26 cellular contexts compared by ENCODE assay signal in genomic region chr11:119888119-119888518, GRCh38.
DNase-seq lines count a peak whose midpoint lies in the region; ATAC-seq and TF ChIP-seq lines count a peak whose summit lies in the region.
"Had no signal": no experiment of that assay in that cellular context is flagged by ENCODE, and none has a peak within 500 bp of the region (broad histone marks: within the 10 kb centered on the region; RNA-seq: fewer than 3 reads in every experiment).

No MANE protein-coding gene starts in this region.

- H3K4me1 ChIP-seq in HEK293 (ENCODE audit: control insufficient read depth, insufficient read depth, low read length): no peaks in the 10 kb centered on the region; the same call in 1 of the 2 replicates
- H3K4me1 ChIP-seq in spleen: no peaks in the 10 kb centered on the region
- H3K4me1 ChIP-seq in stomach: no peaks in the 10 kb centered on the region
- H3K4me1 ChIP-seq: adrenal gland, gastrocnemius medialis, sigmoid colon, testis, uterus had no signal

- WGBS in spleen, 5 donors: 34 to 53% (median 51%) methylated on average over 5 of the region's 5 CpGs
- WGBS in stomach, 5 donors: 65 to 74% (median 72%) methylated on average over 5 of the region's 5 CpGs

- intact Hi-C loops in spleen (cut with DNase I; ENCODE audit: low total_unique reads) (no loop called here), stomach (cut with DNase I; ENCODE audit: low total_unique reads) (no loop called here)

- CTCF ChIA-PET in HEK293 (lab: Yijun Ruan, JAX): no interaction called here

- H3K27ac ChIP-seq in HEK293 (ENCODE audit: extremely low read depth, low read depth, low read length) (no peak overlapping the region), spleen (no peak overlapping the region), stomach (no peak overlapping the region)
- H3K27ac ChIP-seq: adrenal gland, gastrocnemius medialis, PC-9, sigmoid colon, testis, uterus had no signal

- H3K9me3 ChIP-seq in HEK293 (ENCODE audit: control insufficient read depth, insufficient read depth, low read depth, low read length) (no peaks in the 10 kb centered on the region), spleen (no peaks in the 10 kb centered on the region), stomach (no peaks in the 10 kb centered on the region)
- H3K9me3 ChIP-seq: adrenal gland, gastrocnemius medialis, sigmoid colon, testis, uterus had no signal

- POLR2A ChIA-PET in HEK293 (lab: Yijun Ruan, JAX): no interaction called here

- H3K27me3 ChIP-seq in spleen (replicated peaks in 1 of 7) (peaks cover 0 to 68% (median 0%) of the 10 kb centered on the region in 7 donors), stomach (peaks cover 0 to 29% (median 0%) of the 10 kb centered on the region in 3 donors)
- H3K27me3 ChIP-seq: adrenal gland, testis, uterus had no signal

- TF ChIP-seq POLR2A in spleen (IDR thresholded peaks at IDR 0.05) (no peak), stomach (IDR thresholded peaks at IDR 0.05) (no peak)

- H3K36me3 ChIP-seq in HEK293 (ENCODE audit: control insufficient read depth in 2 of 2, insufficient read depth in 1 of 2, low read length in 2 of 2) (no peaks in the 10 kb centered on the region), spleen (no peaks in the 10 kb centered on the region), stomach (no peaks in the 10 kb centered on the region)
- H3K36me3 ChIP-seq: adrenal gland, gastrocnemius medialis, sigmoid colon, uterus had no signal

- TF ChIP-seq CTCF in HEK293 (tag by site-specific recombination; IDR thresholded peaks at IDR 0.05): no peak
- no peak for TF ChIP-seq CTCF in spleen (IDR thresholded peaks at IDR 0.05 in 8 of 11, conservative IDR thresholded peaks at IDR 0.05 in 3 of 11)
- TF ChIP-seq CTCF in stomach (IDR thresholded peaks at IDR 0.05): no peak

- DNase-seq in NOMO-1 (lab: John Stamatoyannopoulos, UW; ENCODE audit: unreplicated experiment in 2 of 2): peak; percentile 1 to 5
- DNase-seq in NOMO-1 treated with dmso at 0.1 percent for 144 hours (lab: John Stamatoyannopoulos, UW; ENCODE audit: unreplicated experiment): no peak
- peak; percentile 25 for DNase-seq in NOMO-1 treated with DMSO at 0.1 percent for 48 hours (lab: John Stamatoyannopoulos, UW; ENCODE audit: unreplicated experiment)
- DNase-seq in spleen: peak; percentile 50
- DNase-seq in stomach: no peak
- DNase-seq in GDM1 (lab: John Stamatoyannopoulos, UW): no peak
- DNase-seq: activated CD4-positive, alpha-beta T cell treated with anti-CD3 and anti-CD28 coated beads for 48 hours; activated T-cell treated with anti-CD3 and anti-CD28 coated beads, Interleukin-2, amount 50 U/mL, for 4 hours; adrenal gland; CD8-positive, alpha-beta T cell; DMS153; gastrocnemius medialis; hippocampal formation; left cardiac atrium; NCI-H2029; NCI-H226; NCI-H774; PC-9; SHP77; sigmoid colon; stimulated activated naive CD4-positive, alpha-beta T cell; testis; uterus had no signal

- no peak for ATAC-seq in HG02840 (IDR thresholded peaks at IDR 0.05; ENCODE audit: low FRiP score, unreplicated experiment)
- ATAC-seq: activated T-cell treated with anti-CD3 and anti-CD28 coated beads, Interleukin-2, amount 50 U/mL, for 4 hours; CD8-positive, alpha-beta T cell; gastrocnemius medialis; HCT116; left cardiac atrium had no signal

- TF ChIP-seq EP300 in stomach (IDR thresholded peaks at IDR 0.05): no peak

- H3K4me3 ChIP-seq in HEK293 (ENCODE audit: low read depth, low read length) (no peak overlapping the region), spleen (no peak overlapping the region), stomach (no peak overlapping the region)
- H3K4me3 ChIP-seq: adrenal gland, gastrocnemius medialis, PC-9, sigmoid colon, testis, uterus had no signal

TF ChIP-seq in HEK293, 187 proteins besides CTCF, POLR2A, EP300 and RAD21 (continues in another document):
- TF ChIP-seq, protein P1, sequence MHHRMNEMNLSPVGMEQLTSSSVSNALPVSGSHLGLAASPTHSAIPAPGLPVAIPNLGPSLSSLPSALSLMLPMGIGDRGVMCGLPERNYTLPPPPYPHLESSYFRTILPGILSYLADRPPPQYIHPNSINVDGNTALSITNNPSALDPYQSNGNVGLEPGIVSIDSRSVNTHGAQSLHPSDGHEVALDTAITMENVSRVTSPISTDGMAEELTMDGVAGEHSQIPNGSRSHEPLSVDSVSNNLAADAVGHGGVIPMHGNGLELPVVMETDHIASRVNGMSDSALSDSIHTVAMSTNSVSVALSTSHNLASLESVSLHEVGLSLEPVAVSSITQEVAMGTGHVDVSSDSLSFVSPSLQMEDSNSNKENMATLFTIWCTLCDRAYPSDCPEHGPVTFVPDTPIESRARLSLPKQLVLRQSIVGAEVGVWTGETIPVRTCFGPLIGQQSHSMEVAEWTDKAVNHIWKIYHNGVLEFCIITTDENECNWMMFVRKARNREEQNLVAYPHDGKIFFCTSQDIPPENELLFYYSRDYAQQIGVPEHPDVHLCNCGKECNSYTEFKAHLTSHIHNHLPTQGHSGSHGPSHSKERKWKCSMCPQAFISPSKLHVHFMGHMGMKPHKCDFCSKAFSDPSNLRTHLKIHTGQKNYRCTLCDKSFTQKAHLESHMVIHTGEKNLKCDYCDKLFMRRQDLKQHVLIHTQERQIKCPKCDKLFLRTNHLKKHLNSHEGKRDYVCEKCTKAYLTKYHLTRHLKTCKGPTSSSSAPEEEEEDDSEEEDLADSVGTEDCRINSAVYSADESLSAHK (tag by site-specific recombination; IDR thresholded peaks at IDR 0.05): peak; percentile 79
- no peak for TF ChIP-seq SETDB1 (IDR thresholded peaks at IDR 0.05; ENCODE audit: insufficient read length, low read length)
- TF ChIP-seq ZNF211 (tag by site-specific recombination; IDR thresholded peaks at IDR 0.05; ENCODE audit: low read depth): no peak
- 0 out of 2 replicates have a peak, but pooled peaks have one; percentile 58 for TF ChIP-seq HOXD13 (CRISPR knock-in tag; IDR thresholded peaks at IDR 0.05; ENCODE audit: borderline replicate concordance)
- TF ChIP-seq ZNF19 (tag by site-specific recombination; IDR thresholded peaks at IDR 0.05; ENCODE audit: low read depth): no peak
- no peak for TF ChIP-seq ZNF16 (tag by site-specific recombination; IDR thresholded peaks at IDR 0.05; ENCODE audit: low read depth)
- peak; percentile 64; the same call in 1 of the 2 replicates for TF ChIP-seq SP7 (tag by site-specific recombination; IDR thresholded peaks at IDR 0.05)
- TF ChIP-seq, protein P2, sequence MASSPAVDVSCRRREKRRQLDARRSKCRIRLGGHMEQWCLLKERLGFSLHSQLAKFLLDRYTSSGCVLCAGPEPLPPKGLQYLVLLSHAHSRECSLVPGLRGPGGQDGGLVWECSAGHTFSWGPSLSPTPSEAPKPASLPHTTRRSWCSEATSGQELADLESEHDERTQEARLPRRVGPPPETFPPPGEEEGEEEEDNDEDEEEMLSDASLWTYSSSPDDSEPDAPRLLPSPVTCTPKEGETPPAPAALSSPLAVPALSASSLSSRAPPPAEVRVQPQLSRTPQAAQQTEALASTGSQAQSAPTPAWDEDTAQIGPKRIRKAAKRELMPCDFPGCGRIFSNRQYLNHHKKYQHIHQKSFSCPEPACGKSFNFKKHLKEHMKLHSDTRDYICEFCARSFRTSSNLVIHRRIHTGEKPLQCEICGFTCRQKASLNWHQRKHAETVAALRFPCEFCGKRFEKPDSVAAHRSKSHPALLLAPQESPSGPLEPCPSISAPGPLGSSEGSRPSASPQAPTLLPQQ (tag by site-specific recombination; IDR thresholded peaks at IDR 0.05): peak; percentile 63
- no peak for TF ChIP-seq ZNF404 (tag by site-specific recombination; IDR thresholded peaks at IDR 0.05)
- peak; percentile 94 for TF ChIP-seq ZBTB20 (tag by site-specific recombination; IDR thresholded peaks at IDR 0.05)
- no peak for TF ChIP-seq ZNF23 (tag by site-specific recombination; IDR thresholded peaks at IDR 0.05; ENCODE audit: borderline replicate concordance)
- TF ChIP-seq, protein P3, sequence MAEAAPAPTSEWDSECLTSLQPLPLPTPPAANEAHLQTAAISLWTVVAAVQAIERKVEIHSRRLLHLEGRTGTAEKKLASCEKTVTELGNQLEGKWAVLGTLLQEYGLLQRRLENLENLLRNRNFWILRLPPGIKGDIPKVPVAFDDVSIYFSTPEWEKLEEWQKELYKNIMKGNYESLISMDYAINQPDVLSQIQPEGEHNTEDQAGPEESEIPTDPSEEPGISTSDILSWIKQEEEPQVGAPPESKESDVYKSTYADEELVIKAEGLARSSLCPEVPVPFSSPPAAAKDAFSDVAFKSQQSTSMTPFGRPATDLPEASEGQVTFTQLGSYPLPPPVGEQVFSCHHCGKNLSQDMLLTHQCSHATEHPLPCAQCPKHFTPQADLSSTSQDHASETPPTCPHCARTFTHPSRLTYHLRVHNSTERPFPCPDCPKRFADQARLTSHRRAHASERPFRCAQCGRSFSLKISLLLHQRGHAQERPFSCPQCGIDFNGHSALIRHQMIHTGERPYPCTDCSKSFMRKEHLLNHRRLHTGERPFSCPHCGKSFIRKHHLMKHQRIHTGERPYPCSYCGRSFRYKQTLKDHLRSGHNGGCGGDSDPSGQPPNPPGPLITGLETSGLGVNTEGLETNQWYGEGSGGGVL (tag by site-specific recombination; IDR thresholded peaks at IDR 0.05): peak; percentile 59
- peak; percentile 98 for TF ChIP-seq ZNF423 (tag by site-specific recombination; IDR thresholded peaks at IDR 0.05)

Comparison
In these comparisons a context has a peak if more than half of its experiments do, and no peak if none do; other contexts are left out.
1. DNase-seq: peak in NOMO-1 (2 of 2), NOMO-1 treated with DMSO at 0.1 percent for 48 hours (single experiment) and spleen (single experiment); none in NOMO-1 treated with dmso at 0.1 percent for 144 hours (single experiment), stomach (single experiment) and GDM1 (single experiment).